Comparison of ENCODE assay signal across 1 cellular context in the genomic region with DNA sequence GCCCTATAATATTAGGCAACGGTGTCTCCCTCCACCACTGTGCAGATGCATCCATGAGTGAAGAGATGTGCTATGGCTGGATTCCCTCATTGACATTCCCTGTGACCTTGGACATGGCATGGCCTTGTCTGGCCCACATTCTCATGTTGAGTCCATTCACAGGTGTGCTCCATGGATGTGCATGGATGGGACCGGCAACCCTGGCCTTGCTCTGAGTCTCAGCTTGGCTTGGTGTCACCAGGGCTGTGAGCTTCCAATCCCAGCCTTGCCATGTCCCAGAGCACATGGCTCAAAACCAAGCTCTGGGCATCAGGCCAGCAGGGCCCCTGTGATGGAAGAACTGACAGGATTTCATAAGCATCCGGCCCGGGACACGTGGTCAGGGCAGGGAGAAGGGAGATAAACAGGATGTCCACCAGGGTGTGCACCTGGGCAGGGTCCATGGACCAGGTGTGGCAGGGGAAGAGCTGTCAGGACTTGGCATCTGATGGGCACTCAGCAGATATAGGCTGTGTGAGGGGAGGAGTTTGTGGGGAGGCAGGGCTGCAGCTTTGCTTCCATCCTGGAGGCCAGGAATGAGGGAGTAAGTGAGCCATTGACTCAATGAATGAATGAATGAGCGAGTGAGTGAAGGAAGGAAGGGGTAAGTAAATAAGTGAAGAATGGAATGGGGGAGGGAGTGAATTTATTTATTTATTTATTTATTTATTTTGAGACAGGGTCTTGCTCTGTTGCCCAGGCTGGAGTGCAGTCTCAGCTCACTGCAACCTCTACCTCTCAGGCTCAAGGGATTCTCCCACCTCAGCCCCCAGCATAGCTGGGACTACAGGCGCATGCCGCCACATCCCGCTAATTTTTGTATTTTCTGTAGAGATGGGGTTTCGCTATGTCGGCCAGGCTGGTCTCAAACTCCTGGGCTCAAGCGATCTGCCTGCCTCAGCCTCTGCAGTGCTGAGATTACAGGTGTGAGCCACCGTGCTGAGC.
TF ChIP-seq lines count a peak whose summit lies in the region.

No MANE protein-coding gene starts in this region.

TF ChIP-seq in HepG2, 621 proteins besides CTCF, POLR2A, EP300 and RAD21 (continued from another document and continues in another):
- TF ChIP-seq LCORL (IDR thresholded peaks at IDR 0.05) (no peak; the same call in 1 of the 2 replicates), LCORL (CRISPR knock-in tag; IDR thresholded peaks at IDR 0.05) (peak; percentile 99), TBL1XR1 (IDR thresholded peaks at IDR 0.05; ENCODE audit: borderline replicate concordance, low read length, partially characterized antibody) (peak; percentile 89), MED13 (CRISPR knock-in tag; IDR thresholded peaks at IDR 0.05) (peak; percentile 78), CENPT (CRISPR knock-in tag; IDR thresholded peaks at IDR 0.05; ENCODE audit: low read depth) (no peak), ARNTL (CRISPR knock-in tag; IDR thresholded peaks at IDR 0.05) (peak; percentile 99), FOXJ3 (CRISPR knock-in tag; IDR thresholded peaks at IDR 0.05; ENCODE audit: borderline replicate concordance) (no peak; the same call in 1 of the 2 replicates), ZNF615 (CRISPR knock-in tag; IDR thresholded peaks at IDR 0.05; ENCODE audit: borderline replicate concordance) (peak; percentile 53; the same call in 1 of the 2 replicates), SP2 (CRISPR knock-in tag; IDR thresholded peaks at IDR 0.05) (no peak), KLF15 (CRISPR knock-in tag; IDR thresholded peaks at IDR 0.05; ENCODE audit: borderline replicate concordance) (no peak; the same call in 1 of the 2 replicates), ZNF12 (CRISPR knock-in tag; IDR thresholded peaks at IDR 0.05) (peak; percentile 94), HOXA9 (CRISPR knock-in tag; IDR thresholded peaks at IDR 0.05; ENCODE audit: borderline replicate concordance) (peak; percentile 84; the same call in 1 of the 2 replicates), ZBTB8A (CRISPR knock-in tag; IDR thresholded peaks at IDR 0.05; ENCODE audit: borderline replicate concordance, low read depth) (no peak), ZNF362 (CRISPR knock-in tag; IDR thresholded peaks at IDR 0.05; ENCODE audit: borderline replicate concordance) (peak; percentile 92), ZBTB38 (CRISPR knock-in tag; IDR thresholded peaks at IDR 0.05) (peak; percentile 96), ZNF609 (CRISPR knock-in tag; IDR thresholded peaks at IDR 0.05; ENCODE audit: borderline replicate concordance) (peak; percentile 95), ZNF543 (CRISPR knock-in tag; IDR thresholded peaks at IDR 0.05) (peak; percentile 98), PHF21A (CRISPR knock-in tag; IDR thresholded peaks at IDR 0.05) (peak; percentile 98), TBP (CRISPR knock-in tag; IDR thresholded peaks at IDR 0.05) (no peak), FOXA3 (CRISPR knock-in tag; IDR thresholded peaks at IDR 0.05) (peak; percentile 96), ZNF740 (CRISPR knock-in tag; IDR thresholded peaks at IDR 0.05) (no peak), NFKBIZ (CRISPR knock-in tag; IDR thresholded peaks at IDR 0.05) (peak; percentile 99), HDAC1 (CRISPR knock-in tag; IDR thresholded peaks at IDR 0.05) (peak; percentile 100), KAT8 (CRISPR knock-in tag; IDR thresholded peaks at IDR 0.05) (peak; percentile 97), SMYD3 (CRISPR knock-in tag; IDR thresholded peaks at IDR 0.05) (peak; percentile 94), SOX13 (IDR thresholded peaks at IDR 0.05) (no peak), SOX13 (CRISPR knock-in tag; conservative IDR thresholded peaks at IDR 0.05 in 1 of 2, IDR thresholded peaks at IDR 0.05 in 1 of 2) (peak in 1 of 2 experiments; percentile 92; a peak in 2 of 4 replicates), AKAP8 (CRISPR knock-in tag; IDR thresholded peaks at IDR 0.05) (peak; percentile 87; the same call in 1 of the 2 replicates), ZNF616 (CRISPR knock-in tag; IDR thresholded peaks at IDR 0.05; ENCODE audit: low read depth) (peak; percentile 98), MIER3 (CRISPR knock-in tag; IDR thresholded peaks at IDR 0.05; ENCODE audit: borderline replicate concordance) (peak; percentile 100; the same call in 1 of the 2 replicates), HNRNPLL (IDR thresholded peaks at IDR 0.05; ENCODE audit: low read depth, low read length, poor library complexity, severe bottlenecking) (no peak), THAP8 (CRISPR knock-in tag; IDR thresholded peaks at IDR 0.05; ENCODE audit: borderline replicate concordance) (no peak), FOXO1 (CRISPR knock-in tag; IDR thresholded peaks at IDR 0.05) (peak; percentile 100), ZNF75D (CRISPR knock-in tag; IDR thresholded peaks at IDR 0.05; ENCODE audit: borderline replicate concordance) (no peak), ZNF569 (CRISPR knock-in tag; IDR thresholded peaks at IDR 0.05; ENCODE audit: borderline replicate concordance) (peak; percentile 56; the same call in 1 of the 2 replicates), GABPA (IDR thresholded peaks at IDR 0.05; ENCODE audit: low read depth, low read length) (no peak), GABPA (CRISPR knock-in tag; IDR thresholded peaks at IDR 0.05; ENCODE audit: low read depth) (peak; percentile 88), BCLAF1 (IDR thresholded peaks at IDR 0.05) (no peak)
- TF ChIP-seq, protein P1, sequence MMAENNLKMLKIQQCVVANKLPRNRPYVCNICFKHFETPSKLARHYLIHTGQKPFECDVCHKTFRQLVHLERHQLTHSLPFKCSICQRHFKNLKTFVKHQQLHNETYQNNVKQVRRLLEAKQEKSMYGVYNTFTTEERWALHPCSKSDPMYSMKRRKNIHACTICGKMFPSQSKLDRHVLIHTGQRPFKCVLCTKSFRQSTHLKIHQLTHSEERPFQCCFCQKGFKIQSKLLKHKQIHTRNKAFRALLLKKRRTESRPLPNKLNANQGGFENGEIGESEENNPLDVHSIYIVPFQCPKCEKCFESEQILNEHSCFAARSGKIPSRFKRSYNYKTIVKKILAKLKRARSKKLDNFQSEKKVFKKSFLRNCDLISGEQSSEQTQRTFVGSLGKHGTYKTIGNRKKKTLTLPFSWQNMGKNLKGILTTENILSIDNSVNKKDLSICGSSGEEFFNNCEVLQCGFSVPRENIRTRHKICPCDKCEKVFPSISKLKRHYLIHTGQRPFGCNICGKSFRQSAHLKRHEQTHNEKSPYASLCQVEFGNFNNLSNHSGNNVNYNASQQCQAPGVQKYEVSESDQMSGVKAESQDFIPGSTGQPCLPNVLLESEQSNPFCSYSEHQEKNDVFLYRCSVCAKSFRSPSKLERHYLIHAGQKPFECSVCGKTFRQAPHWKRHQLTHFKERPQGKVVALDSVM (CRISPR knock-in tag; IDR thresholded peaks at IDR 0.05), result peak; percentile 88
- TF ChIP-seq, protein P2, sequence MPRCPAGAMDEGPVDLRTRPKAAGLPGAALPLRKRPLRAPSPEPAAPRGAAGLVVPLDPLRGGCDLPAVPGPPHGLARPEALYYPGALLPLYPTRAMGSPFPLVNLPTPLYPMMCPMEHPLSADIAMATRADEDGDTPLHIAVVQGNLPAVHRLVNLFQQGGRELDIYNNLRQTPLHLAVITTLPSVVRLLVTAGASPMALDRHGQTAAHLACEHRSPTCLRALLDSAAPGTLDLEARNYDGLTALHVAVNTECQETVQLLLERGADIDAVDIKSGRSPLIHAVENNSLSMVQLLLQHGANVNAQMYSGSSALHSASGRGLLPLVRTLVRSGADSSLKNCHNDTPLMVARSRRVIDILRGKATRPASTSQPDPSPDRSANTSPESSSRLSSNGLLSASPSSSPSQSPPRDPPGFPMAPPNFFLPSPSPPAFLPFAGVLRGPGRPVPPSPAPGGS (CRISPR knock-in tag; IDR thresholded peaks at IDR 0.05), result peak; percentile 85
- TF ChIP-seq, protein P3, sequence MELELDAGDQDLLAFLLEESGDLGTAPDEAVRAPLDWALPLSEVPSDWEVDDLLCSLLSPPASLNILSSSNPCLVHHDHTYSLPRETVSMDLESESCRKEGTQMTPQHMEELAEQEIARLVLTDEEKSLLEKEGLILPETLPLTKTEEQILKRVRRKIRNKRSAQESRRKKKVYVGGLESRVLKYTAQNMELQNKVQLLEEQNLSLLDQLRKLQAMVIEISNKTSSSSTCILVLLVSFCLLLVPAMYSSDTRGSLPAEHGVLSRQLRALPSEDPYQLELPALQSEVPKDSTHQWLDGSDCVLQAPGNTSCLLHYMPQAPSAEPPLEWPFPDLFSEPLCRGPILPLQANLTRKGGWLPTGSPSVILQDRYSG (CRISPR knock-in tag; IDR thresholded peaks at IDR 0.05), result no peak
- TF ChIP-seq, protein P4, sequence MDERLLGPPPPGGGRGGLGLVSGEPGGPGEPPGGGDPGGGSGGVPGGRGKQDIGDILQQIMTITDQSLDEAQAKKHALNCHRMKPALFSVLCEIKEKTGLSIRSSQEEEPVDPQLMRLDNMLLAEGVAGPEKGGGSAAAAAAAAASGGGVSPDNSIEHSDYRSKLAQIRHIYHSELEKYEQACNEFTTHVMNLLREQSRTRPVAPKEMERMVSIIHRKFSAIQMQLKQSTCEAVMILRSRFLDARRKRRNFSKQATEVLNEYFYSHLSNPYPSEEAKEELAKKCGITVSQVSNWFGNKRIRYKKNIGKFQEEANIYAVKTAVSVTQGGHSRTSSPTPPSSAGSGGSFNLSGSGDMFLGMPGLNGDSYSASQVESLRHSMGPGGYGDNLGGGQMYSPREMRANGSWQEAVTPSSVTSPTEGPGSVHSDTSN (CRISPR knock-in tag; IDR thresholded peaks at IDR 0.05), result peak; percentile 83
